8 cellular contexts compared by ENCODE assay signal in the genomic region with DNA sequence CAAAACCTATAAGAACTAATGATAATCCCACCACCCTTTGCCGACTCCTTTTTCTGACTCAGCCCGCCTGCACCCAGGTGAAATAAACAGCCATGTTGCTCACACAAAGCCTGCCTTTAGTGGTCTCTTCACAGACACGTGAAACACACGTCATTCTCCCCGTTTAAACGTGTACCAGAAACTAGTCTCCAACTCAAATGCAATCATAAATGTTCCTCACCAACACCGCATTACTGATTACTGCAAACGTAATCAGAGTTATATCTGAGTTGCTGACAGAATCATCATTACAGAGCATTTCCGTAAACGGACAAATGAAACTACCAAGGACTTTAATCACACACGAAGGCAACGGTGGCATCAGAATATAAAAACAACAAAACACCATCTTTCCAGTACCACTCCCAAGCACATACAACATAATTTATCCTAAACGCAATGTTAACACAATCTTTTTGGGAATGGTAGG. TPM values are rescaled to one million over a fixed set of nuclear protein-coding genes. Genes with fewer than 3 reads are reported as not detected.
DNase-seq lines count a peak whose midpoint lies in the region; ATAC-seq and TF ChIP-seq lines count a peak whose summit lies in the region.

No MANE protein-coding gene starts in this region.

- no peaks in the 10 kb centered on the region for H3K9me2 ChIP-seq in hepatocyte (replicated peaks; ENCODE audit: insufficient read depth)

- peaks cover 57% of the 10 kb centered on the region for H3K4me1 Mint-ChIP-seq in activated naive CD4-positive, alpha-beta T cell treated with anti-CD3 and anti-CD28 coated beads, Interleukin-2, amount 10 ng/mL, durations not matched to agents 7 days and 5 days

- DNase-seq in heart right ventricle (no peak), Right ventricle myocardium inferior (ENCODE audit: missing footprints) (no peak), RKO (ENCODE audit: low spot score) (peak; percentile 86), hepatocyte (ENCODE audit: low spot score) (peak; percentile 68)
- peak; percentile 74 for DNase-seq in activated naive CD4-positive, alpha-beta T cell treated with anti-CD3 and anti-CD28 coated beads, Interleukin-2, amount 10 ng/mL, durations not matched to agents 7 days and 5 days

- peak overlapping the region; percentile 89 for H3K4me3 Mint-ChIP-seq in activated naive CD4-positive, alpha-beta T cell treated with anti-CD3 and anti-CD28 coated beads, Interleukin-2, amount 10 ng/mL, durations not matched to agents 7 days and 5 days

- H4K20me1 ChIP-seq in hepatocyte (ENCODE audit: insufficient read depth, poor library complexity, severe bottlenecking): peaks cover 60% of the 10 kb centered on the region

- ATAC-seq in heart right ventricle (no peak), Right ventricle myocardium inferior (no peak), HG03442 (IDR thresholded peaks at IDR 0.05; ENCODE audit: unreplicated experiment) (no peak), HG02840 (IDR thresholded peaks at IDR 0.05; ENCODE audit: low FRiP score, unreplicated experiment) (no peak)

- CTCF ChIA-PET in activated naive CD4-positive, alpha-beta T cell treated with anti-CD3 and anti-CD28 coated beads, Interleukin-2, amount 10 ng/mL, durations not matched to agents 7 days and 5 days (lab: Charles Lee): interaction anchor here (1.6 kb wide), 1 partner anchor 27 kb away, joined by 5 read pairs; a partner anchor contains a TSS

- H3K36me3 ChIP-seq in heart right ventricle (peaks cover 0 to 44% (median 24%) of the 10 kb centered on the region in 9 donors), hepatocyte (replicated peaks; ENCODE audit: insufficient read depth, low read depth) (peaks cover 19% of the 10 kb centered on the region), skeletal muscle satellite cell (ENCODE audit: insufficient read depth, low read length) (peaks cover 41% of the 10 kb centered on the region)

- H3K27me3 ChIP-seq in heart right ventricle: no peaks in the 10 kb centered on the region
- H3K27me3 ChIP-seq in hepatocyte: no peaks in the 10 kb centered on the region
- no peaks in the 10 kb centered on the region for H3K27me3 ChIP-seq in skeletal muscle satellite cell (ENCODE audit: control insufficient read depth, insufficient read depth, low read length)

- H3K4me3 ChIP-seq in heart right ventricle (peak overlapping the region; percentile 73 to 98 (median 90)), hepatocyte (peak overlapping the region; percentile 83), skeletal muscle satellite cell (ENCODE audit: low read length) (peak overlapping the region; percentile 84)

- TF ChIP-seq CTCF in heart right ventricle (IDR thresholded peaks at IDR 0.05) (no peak), hepatocyte (IDR thresholded peaks at IDR 0.05; ENCODE audit: poor library complexity) (no peak)

- H3K27ac ChIP-seq in heart right ventricle: peak overlapping the region in 9 of 10 donors; percentile 99 to 100 (median 100)
- peak overlapping the region; percentile 100 for H3K27ac ChIP-seq in hepatocyte

- H3K36me3 Mint-ChIP-seq in activated naive CD4-positive, alpha-beta T cell treated with anti-CD3 and anti-CD28 coated beads, Interleukin-2, amount 10 ng/mL, durations not matched to agents 7 days and 5 days: peaks cover 62% of the 10 kb centered on the region

- H3K9me3 ChIP-seq in heart right ventricle: no peaks in the 10 kb centered on the region
- no peaks in the 10 kb centered on the region for H3K9me3 ChIP-seq in hepatocyte (ENCODE audit: low read depth)
- H3K9me3 ChIP-seq in skeletal muscle satellite cell (replicated peaks; ENCODE audit: low read length): no peaks in the 10 kb centered on the region

- H3K9ac ChIP-seq in skeletal muscle satellite cell (ENCODE audit: low read depth, low read length): peak overlapping the region; percentile 99

- peaks cover 67% of the 10 kb centered on the region for H3K79me2 ChIP-seq in hepatocyte

- WGBS in heart right ventricle, 2 donors: 1% methylated on average over 13 of the region's 13 CpGs
- 2% methylated on average over 13 of the region's 13 CpGs for WGBS in hepatocyte (ENCODE audit: low lambda C conversion rate, missing lambda C conversion rate)

- peak overlapping the region; percentile 90 for H3K4me2 ChIP-seq in hepatocyte
- H3K4me2 ChIP-seq in skeletal muscle satellite cell (ENCODE audit: low read length): peak overlapping the region; percentile 84

- peak overlapping the region; percentile 97 for H3K27ac Mint-ChIP-seq in activated naive CD4-positive, alpha-beta T cell treated with anti-CD3 and anti-CD28 coated beads, Interleukin-2, amount 10 ng/mL, durations not matched to agents 7 days and 5 days

- H3K4me1 ChIP-seq in heart right ventricle (peaks cover 11 to 69% (median 52%) of the 10 kb centered on the region in 9 donors), hepatocyte (ENCODE audit: insufficient read depth) (peaks cover 7% of the 10 kb centered on the region), skeletal muscle satellite cell (ENCODE audit: control insufficient read depth, insufficient read depth, low read length) (peaks cover 31% of the 10 kb centered on the region)

- intact Hi-C loops in heart right ventricle (cut with DNase I) (loop anchor here in 4 of 10 donors (5.0 kb wide), 1 partner anchor 50 kb away; a partner anchor contains a TSS), Right ventricle myocardium inferior (cut with DNase I) (loop anchor here (5.0 kb wide), 2 partner anchors 50 to 150 kb away; a partner anchor contains a TSS)

- peaks cover 7% of the 10 kb centered on the region for H3K27me3 Mint-ChIP-seq in activated naive CD4-positive, alpha-beta T cell treated with anti-CD3 and anti-CD28 coated beads, Interleukin-2, amount 10 ng/mL, durations not matched to agents 7 days and 5 days

- no peak overlapping the region for H2AFZ ChIP-seq in hepatocyte

- no peaks in the 10 kb centered on the region for H3K9me3 Mint-ChIP-seq in activated naive CD4-positive, alpha-beta T cell treated with anti-CD3 and anti-CD28 coated beads, Interleukin-2, amount 10 ng/mL, durations not matched to agents 7 days and 5 days

RNA-seq across cellular contexts. Expression of a gene that starts 1.9 kb away (rescaled TPM):
- 10 to 100 TPM; 30.8 to 59.6 (median 45.3) TPM for total RNA-seq in heart right ventricle
- 1,000 to 10,000 TPM in 1 of 2 donors, 10 to 100 TPM in 1; 38.4 to 1,166 TPM for polyA plus RNA-seq in heart right ventricle
- total RNA-seq in Right ventricle myocardium inferior: 46.3 TPM
- total RNA-seq in hepatocyte: 82.2 and 98.4 TPM in 2 replicates
- polyA plus RNA-seq in hepatocyte: 51.0 and 61.6 TPM in 2 replicates
- total RNA-seq in skeletal muscle satellite cell (2012; rRNA removed): 31.7 and 32.8 TPM in 2 replicates

RNA-seq across cellular contexts. Expression of a gene that starts 26.3 kb away (rescaled TPM):
- total RNA-seq in heart right ventricle (10 to 100 TPM; 14.2 to 33.1 (median 24.1) TPM), Right ventricle myocardium inferior (21.1 TPM), hepatocyte (56.6 and 59.0 TPM in 2 replicates)
- polyA plus RNA-seq in heart right ventricle (10 to 100 TPM in 1 of 2 donors, 1 to 10 TPM in 1; 9.9 to 36.4 TPM), hepatocyte (23.0 and 26.4 TPM in 2 replicates)
- 34.3 and 42.1 TPM in 2 replicates for total RNA-seq in skeletal muscle satellite cell (2012; rRNA removed)

RNA-seq across cellular contexts. Expression of a gene that starts 26.6 kb away (rescaled TPM):
- 10 to 100 TPM; 14.2 to 24.5 (median 20.7) TPM for total RNA-seq in heart right ventricle
- 10 to 100 TPM; 10.5 to 31.7 TPM for polyA plus RNA-seq in heart right ventricle
- total RNA-seq in Right ventricle myocardium inferior: 17.1 TPM
- 17.3 and 23.7 TPM in 2 replicates for total RNA-seq in hepatocyte
- polyA plus RNA-seq in hepatocyte: 14.0 and 17.0 TPM in 2 replicates
- total RNA-seq in skeletal muscle satellite cell (2012; rRNA removed): 22.8 and 31.5 TPM in 2 replicates

RNA-seq across cellular contexts. Expression of a gene that starts 50.9 kb away (rescaled TPM):
- total RNA-seq in heart right ventricle (100 to 1,000 TPM in 2 of 10 donors, 10 to 100 TPM in 8; 62.5 to 133 (median 77.2) TPM), Right ventricle myocardium inferior (80.4 TPM), hepatocyte (208 and 237 TPM in 2 replicates)
- polyA plus RNA-seq in heart right ventricle (10 to 100 TPM; 15.4 to 53.2 TPM), hepatocyte (133 TPM in 2 replicates)
- 750 and 752 TPM in 2 replicates for total RNA-seq in skeletal muscle satellite cell (2012; rRNA removed)

Comparison
In these comparisons a context has a peak if more than half of its experiments do, and no peak if none do; other contexts are left out.
1. DNase-seq: peak in RKO (single experiment), activated naive CD4-positive, alpha-beta T cell treated with anti-CD3 and anti-CD28 coated beads, Interleukin-2, amount 10 ng/mL, durations not matched to agents 7 days and 5 days (single experiment) and hepatocyte (single experiment); none in heart right ventricle (0 of 2) and Right ventricle myocardium inferior (single experiment).
2. Peak in every context shown above with its lines, with median percentiles within 50 percentile points of each other: H3K4me3 ChIP-seq.